Comparison of ENCODE assay signal across 23 cellular contexts in the genomic region with DNA sequence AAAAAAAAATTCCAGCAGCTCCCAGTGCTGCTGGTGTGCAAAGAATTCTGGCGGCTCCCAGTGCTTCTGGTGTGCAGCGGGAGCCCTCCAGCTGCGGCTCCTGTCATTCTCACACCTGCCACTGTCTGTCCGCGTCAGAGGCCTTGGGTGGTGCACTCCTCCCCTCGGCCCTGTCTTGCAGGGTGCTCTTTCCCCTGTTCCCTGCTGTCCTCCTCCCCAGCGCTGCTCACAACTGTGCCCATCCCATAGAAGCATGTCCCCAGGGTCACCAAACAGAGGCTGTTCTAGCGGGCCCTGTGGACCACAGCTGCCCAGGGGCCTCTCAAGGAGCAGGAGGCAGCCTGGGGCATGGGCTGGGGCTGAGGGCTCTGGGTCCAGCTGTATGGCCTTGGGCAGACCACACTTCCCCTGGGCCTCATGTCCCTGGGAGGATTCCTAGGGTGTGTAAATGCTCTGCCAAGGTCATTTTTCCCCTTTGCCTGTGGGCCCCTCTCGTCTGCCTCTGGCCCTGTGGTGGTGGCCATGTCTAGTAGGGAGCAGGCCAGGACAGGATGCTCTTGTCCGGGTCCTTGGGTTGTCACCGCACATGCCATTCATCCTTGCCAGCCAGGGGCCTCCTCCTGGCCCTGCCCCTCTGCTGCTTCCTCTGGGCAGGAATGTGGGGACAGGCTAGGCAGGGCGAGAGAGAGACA.
DNase-seq lines count a peak whose midpoint lies in the region; ATAC-seq and TF ChIP-seq lines count a peak whose summit lies in the region.
"Had no signal": no experiment of that assay in that cellular context is flagged by ENCODE, and none has a peak within 500 bp of the region (broad histone marks: within the 10 kb centered on the region; RNA-seq: fewer than 3 reads in every experiment).

No MANE protein-coding gene starts in this region.

- H2BK120ac ChIP-seq in neuronal stem cell (ENCODE audit: low read depth, low read length): no peak overlapping the region

- peaks cover 40% of the 10 kb centered on the region for H3K36me3 ChIP-seq in right atrium auricular region
- peaks cover 14 to 85% of the 10 kb centered on the region in 2 donors for H3K36me3 ChIP-seq in neuronal stem cell (replicated peaks in 1 of 2; ENCODE audit: control insufficient read depth in 2 of 2, insufficient read depth in 2 of 2, low read length in 2 of 2)
- H3K36me3 ChIP-seq in aorta (ENCODE audit: control insufficient read depth in 1 of 2, insufficient read depth in 2 of 2, low read length in 1 of 2): peaks cover 0 to 7% of the 10 kb centered on the region in 2 donors

- POLR2A ChIA-PET in activated naive CD8-positive, alpha-beta T cell treated with anti-CD3 and anti-CD28 coated beads, Interleukin-2, amount 10 ng/mL, durations not matched to agents 7 days and 5 days (lab: Charles Lee): no interaction called here

- intact Hi-C loops in cardiac septum (cut with DNase I): no loop called here
- intact Hi-C loops in aorta (cut with DNase I): no loop called here

- H3K27ac Mint-ChIP-seq in activated naive CD8-positive, alpha-beta T cell treated with anti-CD3 and anti-CD28 coated beads, Interleukin-2, amount 10 ng/mL, durations not matched to agents 7 days and 5 days: no peak overlapping the region
- H3K27ac Mint-ChIP-seq: activated B cell treated with CpG ODN at 0.5 μM for 24 hours; activated CD8-positive, alpha-beta T cell treated with anti-CD3 and anti-CD28 coated beads, Interleukin-2, amount 10 ng/mL, durations not matched to agents 7 days and 5 days; CD8-positive, alpha-beta T cell; endodermal cell had no signal

- H2BK5ac ChIP-seq in neuronal stem cell (ENCODE audit: low read length): no peak overlapping the region

- no peak overlapping the region for H4K91ac ChIP-seq in neuronal stem cell (ENCODE audit: low read depth, low read length, poor library complexity)

- no peak overlapping the region for H3K14ac ChIP-seq in neuronal stem cell (ENCODE audit: low read length)

- no peak for ATAC-seq in activated naive CD8-positive, alpha-beta T cell treated with anti-CD3 and anti-CD28 coated beads, Interleukin-2, amount 10 ng/mL, durations not matched to agents 7 days and 5 days (ENCODE audit: low read depth)
- ATAC-seq in aorta (ENCODE audit: low FRiP score): no peak
- ATAC-seq: activated CD8-positive, alpha-beta T cell treated with anti-CD3 and anti-CD28 coated beads, Interleukin-2, amount 10 ng/mL, durations not matched to agents 7 days and 5 days; CD8-positive, alpha-beta T cell; GM12878 had no signal

- no peak overlapping the region for H4K8ac ChIP-seq in neuronal stem cell (ENCODE audit: low read depth, low read length)

- H3K4me2 ChIP-seq in neuronal stem cell (ENCODE audit: insufficient read depth, low read length, poor library complexity, severe bottlenecking): no peak overlapping the region

- H3K27me3 ChIP-seq in right atrium auricular region (no peaks in the 10 kb centered on the region), neuronal stem cell (ENCODE audit: control insufficient read depth in 3 of 3, insufficient read depth in 3 of 3, low read depth in 1 of 3, low read length in 3 of 3) (peaks cover 0 to 1% (median 0%) of the 10 kb centered on the region in 3 experiments), aorta (ENCODE audit: control insufficient read depth in 1 of 2, insufficient read depth in 2 of 2, low read length in 1 of 2) (no peaks in the 10 kb centered on the region)
- H3K27me3 ChIP-seq: SJSA1 had no signal

- H3K18ac ChIP-seq in neuronal stem cell (ENCODE audit: low read length): peak overlapping the region; percentile 24

- H3K4me3 Mint-ChIP-seq in activated naive CD8-positive, alpha-beta T cell treated with anti-CD3 and anti-CD28 coated beads, Interleukin-2, amount 10 ng/mL, durations not matched to agents 7 days and 5 days: no peak overlapping the region
- H3K4me3 Mint-ChIP-seq: activated B cell treated with CpG ODN at 0.5 μM for 24 hours; activated CD8-positive, alpha-beta T cell treated with anti-CD3 and anti-CD28 coated beads, Interleukin-2, amount 10 ng/mL, durations not matched to agents 7 days and 5 days; CD8-positive, alpha-beta T cell; endodermal cell; H9 had no signal

- WGBS in neuronal stem cell (ENCODE audit: extremely low coverage in 2 of 2, insufficient read length in 2 of 2, insufficient replicate concordance in 1 of 2), 2 donors: no CpG with 5 or more reads among the region's 12 CpGs
- WGBS in aorta, 2 donors: 92 to 96% methylated on average over 12 of the region's 12 CpGs

- H3K27ac ChIP-seq in right atrium auricular region (no peak overlapping the region), neuronal stem cell (replicated peaks; ENCODE audit: low read length) (no peak overlapping the region), aorta (ENCODE audit: low read depth in 1 of 2, low read length in 2 of 2) (no peak overlapping the region)
- H3K27ac ChIP-seq: SJSA1 had no signal

- H3K36me3 Mint-ChIP-seq in activated naive CD8-positive, alpha-beta T cell treated with anti-CD3 and anti-CD28 coated beads, Interleukin-2, amount 10 ng/mL, durations not matched to agents 7 days and 5 days: peaks cover 17% of the 10 kb centered on the region

- no peak overlapping the region for H2BK12ac ChIP-seq in neuronal stem cell (ENCODE audit: low read length)

- H3K9me3 Mint-ChIP-seq in activated naive CD8-positive, alpha-beta T cell treated with anti-CD3 and anti-CD28 coated beads, Interleukin-2, amount 10 ng/mL, durations not matched to agents 7 days and 5 days: no peaks in the 10 kb centered on the region
- H3K9me3 Mint-ChIP-seq: activated B cell treated with CpG ODN at 0.5 μM for 24 hours; CD8-positive, alpha-beta T cell; endodermal cell; H9 had no signal

- peaks cover 2% of the 10 kb centered on the region for H3K79me1 ChIP-seq in neuronal stem cell (ENCODE audit: low read depth, low read length)

- H3K4me1 ChIP-seq in right atrium auricular region (no peaks in the 10 kb centered on the region), neuronal stem cell (ENCODE audit: control insufficient read depth in 2 of 2, insufficient read depth in 1 of 2, low read depth in 1 of 2, low read length in 2 of 2) (no peaks in the 10 kb centered on the region), aorta (ENCODE audit: control insufficient read depth in 1 of 2, insufficient read depth in 2 of 2, low read length in 2 of 2) (no peaks in the 10 kb centered on the region)

- peak overlapping the region; percentile 43 for H2AK5ac ChIP-seq in neuronal stem cell (ENCODE audit: low read depth, low read length)

- H2BK15ac ChIP-seq in neuronal stem cell (ENCODE audit: low read length): no peak overlapping the region

- peak; percentile 24 for DNase-seq in cardiac septum (ENCODE audit: low spot score)
- no peak for DNase-seq in right atrium auricular region (ENCODE audit: low spot score)
- peak; percentile 23 for DNase-seq in activated naive CD8-positive, alpha-beta T cell treated with anti-CD3 and anti-CD28 coated beads, Interleukin-2, amount 10 ng/mL, durations not matched to agents 7 days and 5 days
- DNase-seq in neuronal stem cell (ENCODE audit: low spot score): no peak
- DNase-seq in aorta: peak; percentile 29 to 50
- DNase-seq in NCI-H774 (lab: John Stamatoyannopoulos, UW): no peak
- DNase-seq in mucosa of gallbladder (ENCODE audit: low spot score): no peak
- DNase-seq: activated B cell treated with CpG ODN at 0.5 μM for 24 hours; activated CD8-positive, alpha-beta T cell treated with anti-CD3 and anti-CD28 coated beads, Interleukin-2, amount 10 ng/mL, durations not matched to agents 7 days and 5 days; activated effector memory CD4-positive, alpha-beta T cell treated with anti-CD3 and anti-CD28 coated beads, Interleukin-2, amount 50 U/mL, for 16 hours; DMS53; endodermal cell; NCI-H1436; NCI-H2171; NCI-H69; occipital lobe; stimulated activated CD4-positive, alpha-beta T cell treated with anti-CD3 and anti-CD28 coated beads, Interleukin-4, amount 100 ng/mL, for 24 hours; substantia nigra; T-helper 2 cell had no signal

- TF ChIP-seq CTCF in right atrium auricular region (IDR thresholded peaks at IDR 0.05): no peak

- H3K4ac ChIP-seq in neuronal stem cell (ENCODE audit: low read length): no peak overlapping the region

- no peak overlapping the region for H3K23ac ChIP-seq in neuronal stem cell (ENCODE audit: low read depth, low read length, poor library complexity)

- H2AFZ ChIP-seq in neuronal stem cell (ENCODE audit: low read length): no peak overlapping the region

- no peaks in the 10 kb centered on the region for H3K27me3 Mint-ChIP-seq in activated naive CD8-positive, alpha-beta T cell treated with anti-CD3 and anti-CD28 coated beads, Interleukin-2, amount 10 ng/mL, durations not matched to agents 7 days and 5 days
- H3K27me3 Mint-ChIP-seq: activated B cell treated with CpG ODN at 0.5 μM for 24 hours had no signal

- no peaks in the 10 kb centered on the region for H3K4me1 Mint-ChIP-seq in activated naive CD8-positive, alpha-beta T cell treated with anti-CD3 and anti-CD28 coated beads, Interleukin-2, amount 10 ng/mL, durations not matched to agents 7 days and 5 days
- H3K4me1 Mint-ChIP-seq: activated B cell treated with CpG ODN at 0.5 μM for 24 hours, endodermal cell had no signal

- no peak overlapping the region for H3K9ac ChIP-seq in neuronal stem cell (ENCODE audit: low read depth, low read length, poor library complexity)

- no peak overlapping the region for H3K4me3 ChIP-seq in right atrium auricular region
- no peak overlapping the region for H3K4me3 ChIP-seq in neuronal stem cell (ENCODE audit: low read length in 2 of 2)
- H3K4me3 ChIP-seq in aorta (ENCODE audit: low read length in 2 of 2): no peak overlapping the region
- H3K4me3 ChIP-seq: GM12878, SJSA1 had no signal

- H3K9me3 ChIP-seq in right atrium auricular region: no peaks in the 10 kb centered on the region
- peaks cover 0 to 4% of the 10 kb centered on the region in 2 donors for H3K9me3 ChIP-seq in neuronal stem cell (replicated peaks in 1 of 2; ENCODE audit: control insufficient read depth in 2 of 2, insufficient read depth in 1 of 2, low read depth in 1 of 2, low read length in 2 of 2)
- no peaks in the 10 kb centered on the region for H3K9me3 ChIP-seq in aorta (ENCODE audit: control insufficient read depth, low read length)
- H3K9me3 ChIP-seq: SJSA1 had no signal

Comparison
In these comparisons a context has a peak if more than half of its experiments do, and no peak if none do; other contexts are left out.
1. DNase-seq: peak in cardiac septum (single experiment), activated naive CD8-positive, alpha-beta T cell treated with anti-CD3 and anti-CD28 coated beads, Interleukin-2, amount 10 ng/mL, durations not matched to agents 7 days and 5 days (single experiment) and aorta (2 of 2); none in right atrium auricular region (single experiment), neuronal stem cell (single experiment), NCI-H774 (single experiment) and mucosa of gallbladder (single experiment).